ENCODE assay signal across 10 cellular contexts in the genomic region with DNA sequence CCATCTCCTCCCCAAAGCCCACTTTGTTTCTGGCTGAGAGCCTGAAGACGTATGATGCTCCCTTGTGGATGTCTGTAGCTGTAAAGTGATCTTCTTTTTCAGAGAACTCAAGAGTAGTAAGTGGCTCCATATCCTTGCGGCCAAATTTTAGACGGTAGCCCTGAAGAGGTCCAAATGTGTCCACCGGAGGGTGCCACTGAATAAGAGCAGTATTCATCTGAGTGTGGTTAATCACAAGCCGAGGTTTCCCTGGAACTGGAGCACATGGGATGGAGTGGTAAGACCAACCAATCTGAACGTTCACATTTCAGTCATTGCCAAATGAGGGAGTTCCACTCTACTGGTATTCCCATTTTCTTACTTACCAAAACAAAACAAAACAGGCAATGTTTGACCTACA.
DNase-seq lines count a peak whose midpoint lies in the region; ATAC-seq and TF ChIP-seq lines count a peak whose summit lies in the region.
"Had no signal": no experiment of that assay in that cellular context is flagged by ENCODE, and none has a peak within 500 bp of the region (broad histone marks: within the 10 kb centered on the region; RNA-seq: fewer than 3 reads in every experiment).

No MANE protein-coding gene starts in this region.

- no peaks in the 10 kb centered on the region for H3K4me1 ChIP-seq in stomach

- no peak for TF ChIP-seq POLR2A in stomach (IDR thresholded peaks at IDR 0.05)

- DNase-seq in NCI-H2196 (lab: John Stamatoyannopoulos, UW; ENCODE audit: unreplicated experiment): peak; percentile 4
- no peak for DNase-seq in NCI-H2196 treated with DMSO at 0.1 percent for 48 hours (lab: John Stamatoyannopoulos, UW; ENCODE audit: unreplicated experiment)
- DNase-seq in OCI-M1 (lab: John Stamatoyannopoulos, UW): peak; percentile 99
- DNase-seq in glomerular visceral epithelial cell (ENCODE audit: extremely low spot score): peak; percentile 49
- DNase-seq in stomach: peak; percentile 28
- no peak for DNase-seq in NCI-H510A treated with DMSO at 0.1 percent for 48 hours (lab: John Stamatoyannopoulos, UW)
- DNase-seq in T-cell: no peak
- no peak for DNase-seq in LoVo (ENCODE audit: low spot score)

- TF ChIP-seq CTCF in stomach (IDR thresholded peaks at IDR 0.05): no peak

- CTCF ChIA-PET in T-cell (lab: Charles Lee): no interaction called here

- no peak overlapping the region for H3K27ac Mint-ChIP-seq in T-cell
- H3K27ac Mint-ChIP-seq: dendritic cell treated with granulocyte-macrophage colony-stimulating factor and Interleukin-4, amounts not matched to agents 40 ng/mL and 50 ng/mL, for 4 days; T-helper 1 cell treated with Interleukin-12 subunit alpha and Interleukin-12 subunit beta and Interleukin-4 antibody, amounts not matched to agents 30 μg/mL and 1 μg/mL, for 36 hours had no signal

- H3K27me3 Mint-ChIP-seq in T-cell: no peaks in the 10 kb centered on the region
- H3K27me3 Mint-ChIP-seq: dendritic cell treated with granulocyte-macrophage colony-stimulating factor and Interleukin-4, amounts not matched to agents 40 ng/mL and 50 ng/mL, for 4 days had no signal

- no peak overlapping the region for H3K4me3 Mint-ChIP-seq in T-cell
- H3K4me3 Mint-ChIP-seq: dendritic cell treated with granulocyte-macrophage colony-stimulating factor and Interleukin-4, amounts not matched to agents 40 ng/mL and 50 ng/mL, for 4 days; T-helper 1 cell treated with Interleukin-12 subunit alpha and Interleukin-12 subunit beta and Interleukin-4 antibody, amounts not matched to agents 30 μg/mL and 1 μg/mL, for 36 hours had no signal

- no peak for TF ChIP-seq EP300 in stomach (IDR thresholded peaks at IDR 0.05)

- WGBS in stomach, 5 donors: 66 to 85% (median 74%) methylated on average over 6 of the region's 6 CpGs

- no peaks in the 10 kb centered on the region for H3K36me3 ChIP-seq in stomach

- H3K4me3 ChIP-seq in stomach: no peak overlapping the region

- no peak overlapping the region for H3K27ac ChIP-seq in stomach

- POLR2A ChIA-PET in T-cell (lab: Charles Lee): no interaction called here

- no peaks in the 10 kb centered on the region for H3K27me3 ChIP-seq in stomach

- no peak for ATAC-seq in T-cell (replicated peaks in 1 of 4)

- peaks cover 0 to 3% (median 0%) of the 10 kb centered on the region in 3 donors for H3K9me3 Mint-ChIP-seq in T-cell
- H3K9me3 Mint-ChIP-seq: dendritic cell treated with granulocyte-macrophage colony-stimulating factor and Interleukin-4, amounts not matched to agents 40 ng/mL and 50 ng/mL, for 4 days; T-helper 1 cell treated with Interleukin-12 subunit alpha and Interleukin-12 subunit beta and Interleukin-4 antibody, amounts not matched to agents 30 μg/mL and 1 μg/mL, for 36 hours had no signal

- H3K4me1 Mint-ChIP-seq in T-cell: no peaks in the 10 kb centered on the region

- no peaks in the 10 kb centered on the region for H3K36me3 Mint-ChIP-seq in T-cell

- intact Hi-C loops in stomach (cut with DNase I; ENCODE audit: low total_unique reads): no loop called here

- no peaks in the 10 kb centered on the region for H3K9me3 ChIP-seq in stomach

Comparison
In these comparisons a context has a peak if more than half of its experiments do, and no peak if none do; other contexts are left out.
1. DNase-seq: peak in NCI-H2196 (single experiment), OCI-M1 (single experiment), glomerular visceral epithelial cell (single experiment) and stomach (single experiment); none in NCI-H2196 treated with DMSO at 0.1 percent for 48 hours (single experiment), NCI-H510A treated with DMSO at 0.1 percent for 48 hours (single experiment), T-cell (0 of 34) and LoVo (single experiment).